In genomic region chr18:39594206-39594605, GRCh38 we compare ENCODE assay signal across 18 cellular contexts.
DNase-seq lines count a peak whose midpoint lies in the region; ATAC-seq and TF ChIP-seq lines count a peak whose summit lies in the region.
"Had no signal": no experiment of that assay in that cellular context is flagged by ENCODE, and none has a peak within 500 bp of the region (broad histone marks: within the 10 kb centered on the region; RNA-seq: fewer than 3 reads in every experiment).

No MANE protein-coding gene starts in this region.

- peak overlapping the region; percentile 52 for H3K27ac Mint-ChIP-seq in chondrocyte (ENCODE audit: unreplicated experiment)
- peak overlapping the region; percentile 81 for H3K27ac Mint-ChIP-seq in osteocyte (ENCODE audit: unreplicated experiment)
- H3K27ac Mint-ChIP-seq: CD14-positive monocyte; CD4-positive, alpha-beta T cell; CD8-positive, alpha-beta memory T cell; HFFc6 had no signal

- DNase-seq in LHCN-M2 (ENCODE audit: low read depth) (peak; percentile 84), chondrocyte (ENCODE audit: low spot score) (no peak), osteocyte (ENCODE audit: extremely low spot score, unreplicated experiment) (no peak), NCI-H1105 (lab: John Stamatoyannopoulos, UW) (no peak)
- DNase-seq: 8988T; ACHN; AML-193; BE2C; CD4-positive, alpha-beta T cell; CD8-positive, alpha-beta memory T cell; DMS53; DND-41; GOT3; HFFc6 had no signal

- ATAC-seq in HG02981 (IDR thresholded peaks at IDR 0.05; ENCODE audit: unreplicated experiment), result no peak
- ATAC-seq in HG03342 (IDR thresholded peaks at IDR 0.05; ENCODE audit: unreplicated experiment), result no peak
- ATAC-seq: A549 had no signal

- H3K9me3 Mint-ChIP-seq in chondrocyte (ENCODE audit: low read depth) (peaks cover 8% of the 10 kb centered on the region), osteocyte (ENCODE audit: unreplicated experiment) (peaks cover 14% of the 10 kb centered on the region)
- H3K9me3 Mint-ChIP-seq: HFFc6 had no signal

- no peak overlapping the region for H3K4me3 Mint-ChIP-seq in chondrocyte (ENCODE audit: unreplicated experiment)
- H3K4me3 Mint-ChIP-seq in osteocyte (ENCODE audit: unreplicated experiment), result no peak overlapping the region
- H3K4me3 Mint-ChIP-seq: CD14-positive monocyte; CD4-positive, alpha-beta T cell; CD8-positive, alpha-beta memory T cell; HFFc6 had no signal

- H3K36me3 Mint-ChIP-seq in chondrocyte (ENCODE audit: low read depth) (peaks cover 1% of the 10 kb centered on the region), osteocyte (ENCODE audit: unreplicated experiment) (no peaks in the 10 kb centered on the region)
- H3K36me3 Mint-ChIP-seq: CD14-positive monocyte; CD8-positive, alpha-beta memory T cell had no signal

- H3K27me3 Mint-ChIP-seq in chondrocyte (ENCODE audit: low read depth), result peaks cover 2% of the 10 kb centered on the region
- H3K27me3 Mint-ChIP-seq in osteocyte (ENCODE audit: unreplicated experiment), result no peaks in the 10 kb centered on the region
- H3K27me3 Mint-ChIP-seq: CD4-positive, alpha-beta T cell; CD8-positive, alpha-beta memory T cell had no signal

- TF ChIP-seq CTCF in chondrocyte (IDR thresholded peaks at IDR 0.05) (no peak), osteocyte (IDR thresholded peaks at IDR 0.05) (no peak)

- peaks cover 14% of the 10 kb centered on the region for H3K4me1 Mint-ChIP-seq in chondrocyte (ENCODE audit: low read depth)
- peaks cover 15% of the 10 kb centered on the region for H3K4me1 Mint-ChIP-seq in osteocyte (ENCODE audit: unreplicated experiment)
- H3K4me1 Mint-ChIP-seq: CD14-positive monocyte; CD8-positive, alpha-beta memory T cell had no signal
